Comparison of ENCODE assay signal across 1 cellular context in the genomic region with DNA sequence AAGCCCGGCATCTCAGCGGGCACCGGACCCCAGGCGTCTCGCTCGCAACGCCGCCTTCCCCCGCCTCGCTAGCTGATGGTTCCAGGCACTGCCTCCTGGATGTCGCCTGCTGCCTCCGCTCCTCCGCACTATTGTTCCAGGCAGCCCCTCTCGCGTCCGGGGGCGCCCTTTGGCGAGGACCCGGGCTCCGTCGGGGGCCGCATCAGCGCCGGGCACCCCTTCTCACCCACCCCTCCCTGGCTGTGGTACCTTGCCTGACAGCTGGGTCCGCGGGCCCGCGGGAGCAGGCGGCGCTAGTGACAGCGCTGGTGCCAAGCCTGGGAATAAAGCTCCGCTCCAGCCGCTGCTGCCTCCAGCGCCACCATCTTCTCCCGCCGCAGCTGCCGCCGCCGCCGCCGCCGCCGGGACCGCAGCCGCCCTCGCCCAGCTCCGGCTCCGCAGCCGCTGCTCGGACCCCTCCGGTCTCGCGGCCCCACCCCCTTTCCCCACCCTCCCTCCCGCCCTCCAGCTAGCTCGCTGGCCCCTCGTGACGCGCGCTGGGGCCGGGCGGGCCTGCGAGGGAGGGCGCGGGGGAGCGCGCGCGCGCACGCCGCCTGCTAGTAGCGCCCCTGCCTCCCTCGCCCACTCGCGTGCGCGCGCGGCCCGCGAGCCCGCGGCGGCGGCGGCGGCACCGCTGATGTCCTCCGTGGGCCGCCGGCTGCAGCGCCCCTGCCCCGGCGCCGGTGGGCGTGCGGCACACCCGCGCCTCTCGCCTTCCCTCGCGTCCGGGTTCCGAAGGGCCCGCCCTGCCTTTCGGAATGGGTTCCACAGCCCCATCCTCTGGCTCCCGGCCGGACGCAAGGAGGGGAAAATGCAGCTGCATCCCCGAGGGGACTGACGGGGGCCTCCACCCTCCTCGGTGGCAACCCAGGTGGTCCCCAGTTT.
TF ChIP-seq lines count a peak whose summit lies in the region.

A gene (minus strand): TSS at position 468 of the 924 bp plus-strand sequence.

TF ChIP-seq in HCT116, 20 proteins besides CTCF, POLR2A, EP300 and RAD21 (continued from another document):
- TF ChIP-seq JUND (IDR thresholded peaks at IDR 0.05) (no peak), TCF7L2 (IDR thresholded peaks at IDR 0.05; ENCODE audit: borderline replicate concordance, extremely low read depth, insufficient read depth, insufficient read length) (no peak), EGR1 (IDR thresholded peaks at IDR 0.05; ENCODE audit: low read depth) (no peak)
TF ChIP-seq in HCT116: peak in this region for 0.
